Comparison of ENCODE assay signal across 15 cellular contexts in genomic region chr18:37254973-37255372, GRCh38.
A peak's percentile ranks its signal among the peaks of the same experiment; 100 is the strongest.
DNase-seq lines count a peak whose midpoint lies in the region; ATAC-seq and TF ChIP-seq lines count a peak whose summit lies in the region.
"Had no signal": no experiment of that assay in that cellular context is flagged by ENCODE, and none has a peak within 500 bp of the region (broad histone marks: within the 10 kb centered on the region; RNA-seq: fewer than 3 reads in every experiment).

No MANE protein-coding gene starts in this region.

- H3K9me3 ChIP-seq in prostate gland = no peaks in the 10 kb centered on the region
- H3K9me3 ChIP-seq: Peyer's patch had no signal

- no peak overlapping the region for H3K27ac Mint-ChIP-seq in activated T-cell treated with anti-CD3 and anti-CD28 coated beads, Interleukin-2, amount 50 U/mL, for 72 hours
- no peak overlapping the region for H3K27ac Mint-ChIP-seq in mesothelial cell of epicardium
- no peak overlapping the region for H3K27ac Mint-ChIP-seq in stimulated activated effector memory CD8-positive, alpha-beta T cell treated with anti-CD3 and anti-CD28 coated beads, Interleukin-12 subunit alpha, Interleukin-12 subunit beta, amount 100 ng/mL, for 72 hours
- H3K27ac Mint-ChIP-seq: CD4-positive, CD25-positive, alpha-beta regulatory T cell had no signal

- no peaks in the 10 kb centered on the region for H3K9me3 Mint-ChIP-seq in activated T-cell treated with anti-CD3 and anti-CD28 coated beads, Interleukin-2, amount 50 U/mL, for 72 hours
- no peaks in the 10 kb centered on the region for H3K9me3 Mint-ChIP-seq in mesothelial cell of epicardium
- H3K9me3 Mint-ChIP-seq in stimulated activated effector memory CD8-positive, alpha-beta T cell treated with anti-CD3 and anti-CD28 coated beads, Interleukin-12 subunit alpha, Interleukin-12 subunit beta, amount 100 ng/mL, for 72 hours = no peaks in the 10 kb centered on the region

- no peak for TF ChIP-seq CTCF in mesothelial cell of epicardium (IDR thresholded peaks at IDR 0.05; ENCODE audit: unreplicated experiment)
- TF ChIP-seq CTCF in prostate gland (IDR thresholded peaks at IDR 0.05) = no peak

- peak overlapping the region; percentile 59 for H3K27ac ChIP-seq in angular gyrus (ENCODE audit: low read depth, low read length)
- H3K27ac ChIP-seq in prostate gland = no peak overlapping the region
- H3K27ac ChIP-seq: Peyer's patch had no signal

- no peak for DNase-seq in activated T-cell treated with anti-CD3 and anti-CD28 coated beads, Interleukin-2, amount 50 U/mL, for 72 hours
- DNase-seq in activated T-cell treated with anti-CD3 and anti-CD28 coated beads, Interleukin-2, amount 50 U/mL, for 48 hours = no peak
- DNase-seq in mesothelial cell of epicardium (ENCODE audit: low spot score in 2 of 2, unreplicated experiment in 2 of 2) (no peak), AG08395 (ENCODE audit: low spot score) (no peak), islet precursor cell (no peak), prostate gland (ENCODE audit: low spot score) (no peak)
- DNase-seq in stimulated activated effector memory CD8-positive, alpha-beta T cell treated with anti-CD3 and anti-CD28 coated beads, Interleukin-12 subunit alpha, Interleukin-12 subunit beta, amount 100 ng/mL, for 72 hours (ENCODE audit: low spot score in 2 of 2) = no peak
- DNase-seq: amygdala; CD4-positive, CD25-positive, alpha-beta regulatory T cell; DMS79 treated with DMSO at 0.1 percent for 48 hours; left cardiac atrium; NCI-H1417 treated with DMSO at 0.1 percent for 48 hours had no signal

- H3K27me3 ChIP-seq in prostate gland (replicated peaks; ENCODE audit: insufficient read depth) = peaks cover 2% of the 10 kb centered on the region
- H3K27me3 ChIP-seq: Peyer's patch had no signal

- no peaks in the 10 kb centered on the region for H3K36me3 ChIP-seq in prostate gland
- H3K36me3 ChIP-seq: Peyer's patch had no signal

- no peaks in the 10 kb centered on the region for H3K36me3 Mint-ChIP-seq in activated T-cell treated with anti-CD3 and anti-CD28 coated beads, Interleukin-2, amount 50 U/mL, for 72 hours (ENCODE audit: insufficient read depth in 2 of 2)
- H3K36me3 Mint-ChIP-seq in mesothelial cell of epicardium = no peaks in the 10 kb centered on the region
- no peaks in the 10 kb centered on the region for H3K36me3 Mint-ChIP-seq in stimulated activated effector memory CD8-positive, alpha-beta T cell treated with anti-CD3 and anti-CD28 coated beads, Interleukin-12 subunit alpha, Interleukin-12 subunit beta, amount 100 ng/mL, for 72 hours
- H3K36me3 Mint-ChIP-seq: CD4-positive, CD25-positive, alpha-beta regulatory T cell had no signal

- H3K27me3 Mint-ChIP-seq in activated T-cell treated with anti-CD3 and anti-CD28 coated beads, Interleukin-2, amount 50 U/mL, for 72 hours (ENCODE audit: low read depth) = peaks cover 69% of the 10 kb centered on the region
- peaks cover 77% of the 10 kb centered on the region for H3K27me3 Mint-ChIP-seq in mesothelial cell of epicardium (ENCODE audit: low read depth)

- no peak for TF ChIP-seq POLR2A in prostate gland (IDR thresholded peaks at IDR 0.05)

- intact Hi-C loops in prostate gland (cut with DNase I) = no loop called here

- peak overlapping the region; percentile 57 to 76 for H3K4me3 Mint-ChIP-seq in activated T-cell treated with anti-CD3 and anti-CD28 coated beads, Interleukin-2, amount 50 U/mL, for 72 hours
- peak overlapping the region; percentile 74 for H3K4me3 Mint-ChIP-seq in mesothelial cell of epicardium
- H3K4me3 Mint-ChIP-seq in stimulated activated effector memory CD8-positive, alpha-beta T cell treated with anti-CD3 and anti-CD28 coated beads, Interleukin-12 subunit alpha, Interleukin-12 subunit beta, amount 100 ng/mL, for 72 hours = peak overlapping the region; percentile 53

- no peak overlapping the region for H3K4me3 ChIP-seq in prostate gland

- 70% methylated on average over 12 of the region's 12 CpGs for WGBS in prostate gland

- H3K4me1 Mint-ChIP-seq in activated T-cell treated with anti-CD3 and anti-CD28 coated beads, Interleukin-2, amount 50 U/mL, for 72 hours (ENCODE audit: low read depth) = peaks cover 8% of the 10 kb centered on the region
- peaks cover 5% of the 10 kb centered on the region for H3K4me1 Mint-ChIP-seq in mesothelial cell of epicardium
- peaks cover 7% of the 10 kb centered on the region for H3K4me1 Mint-ChIP-seq in stimulated activated effector memory CD8-positive, alpha-beta T cell treated with anti-CD3 and anti-CD28 coated beads, Interleukin-12 subunit alpha, Interleukin-12 subunit beta, amount 100 ng/mL, for 72 hours

- ATAC-seq in activated T-cell treated with anti-CD3 and anti-CD28 coated beads, Interleukin-2, amount 50 U/mL, for 72 hours (replicated peaks in 1 of 2) = no peak
- no peak for ATAC-seq in stimulated activated effector memory CD8-positive, alpha-beta T cell treated with anti-CD3 and anti-CD28 coated beads, Interleukin-12 subunit alpha, Interleukin-12 subunit beta, amount 100 ng/mL, for 72 hours
- ATAC-seq: SK-N-SH treated with all-trans-retinoic acid at 6 μM for 48 hours had no signal

- H3K4me1 ChIP-seq in prostate gland (replicated peaks) = no peaks in the 10 kb centered on the region
